ENCODE assay signal across 24 cellular contexts in genomic region chr7:12701433-12701832, GRCh38.
"Had no signal": no experiment of that assay in that cellular context is flagged by ENCODE, and none has a peak within 500 bp of the region (broad histone marks: within the 10 kb centered on the region; RNA-seq: fewer than 3 reads in every experiment).

No MANE protein-coding gene starts in this region.

- H3K4me1 ChIP-seq: Peyer's patch had no signal

- H3K27ac Mint-ChIP-seq: activated CD4-positive, alpha-beta memory T cell treated with anti-CD3 and anti-CD28 coated beads for 36 hours; activated CD4-positive, alpha-beta T cell treated with anti-CD3 and anti-CD28 coated beads, Interleukin-2, amount 10 ng/mL, durations not matched to agents 7 days and 5 days; activated naive CD8-positive, alpha-beta T cell; T-helper 1 cell treated with Interleukin-12 subunit alpha and Interleukin-12 subunit beta and Interleukin-4 antibody, amounts not matched to agents 30 μg/mL and 1 μg/mL, for 36 hours had no signal

- H3K4me2 ChIP-seq: KMS-11 had no signal

- DNase-seq: activated CD4-positive, alpha-beta memory T cell treated with anti-CD3 and anti-CD28 coated beads for 36 hours; activated CD4-positive, alpha-beta T cell treated with anti-CD3 and anti-CD28 coated beads, Interleukin-2, amount 10 ng/mL, durations not matched to agents 7 days and 5 days; activated CD4-positive, CD25-positive, alpha-beta regulatory T cell; activated CD8-positive, alpha-beta memory T cell treated with anti-CD3 and anti-CD28 coated beads for 24 hours; activated effector memory CD4-positive, alpha-beta T cell treated with anti-CD3 and anti-CD28 coated beads, Interleukin-2, amount 50 U/mL, for 16 hours; activated naive CD4-positive, alpha-beta T cell treated with Interleukin-2 at 50 U/mL for 16 hours; activated T-cell treated with anti-CD3 and anti-CD28 coated beads, Interleukin-2, amount 50 U/mL, for 4 hours; brain microvascular endothelial cell; MG63; NCI-H1105 treated with DMSO at 0.1 percent for 48 hours; NCI-H1436 treated with DMSO at 0.1 percent for 48 hours; NCI-H187; NCI-H2081; NCI-H345; NCI-H510A; NCI-H69; NK-92 treated with Interleukin-12 subunit alpha and Interleukin-12 subunit beta, amount 100 ng/mL, for 24 hours; Peyer's patch; Right ventricle myocardium superior had no signal

- H3K9me3 ChIP-seq: Peyer's patch had no signal

- H3K27ac ChIP-seq: brain microvascular endothelial cell, cardiac muscle cell, KMS-11, Peyer's patch, RWPE1 had no signal

- ATAC-seq: activated T-cell treated with anti-CD3 and anti-CD28 coated beads, Interleukin-2, amount 50 U/mL, for 4 hours had no signal

- H3K9ac ChIP-seq: KMS-11 had no signal

- H3K4me3 ChIP-seq: cardiac muscle cell, MG63, Peyer's patch had no signal

- H3K36me3 ChIP-seq: brain microvascular endothelial cell, cardiac muscle cell, Peyer's patch had no signal

- H3K27me3 ChIP-seq: brain microvascular endothelial cell, cardiac muscle cell, MG63, Peyer's patch had no signal
